ENCODE assay signal across 1 cellular context in the genomic region with DNA sequence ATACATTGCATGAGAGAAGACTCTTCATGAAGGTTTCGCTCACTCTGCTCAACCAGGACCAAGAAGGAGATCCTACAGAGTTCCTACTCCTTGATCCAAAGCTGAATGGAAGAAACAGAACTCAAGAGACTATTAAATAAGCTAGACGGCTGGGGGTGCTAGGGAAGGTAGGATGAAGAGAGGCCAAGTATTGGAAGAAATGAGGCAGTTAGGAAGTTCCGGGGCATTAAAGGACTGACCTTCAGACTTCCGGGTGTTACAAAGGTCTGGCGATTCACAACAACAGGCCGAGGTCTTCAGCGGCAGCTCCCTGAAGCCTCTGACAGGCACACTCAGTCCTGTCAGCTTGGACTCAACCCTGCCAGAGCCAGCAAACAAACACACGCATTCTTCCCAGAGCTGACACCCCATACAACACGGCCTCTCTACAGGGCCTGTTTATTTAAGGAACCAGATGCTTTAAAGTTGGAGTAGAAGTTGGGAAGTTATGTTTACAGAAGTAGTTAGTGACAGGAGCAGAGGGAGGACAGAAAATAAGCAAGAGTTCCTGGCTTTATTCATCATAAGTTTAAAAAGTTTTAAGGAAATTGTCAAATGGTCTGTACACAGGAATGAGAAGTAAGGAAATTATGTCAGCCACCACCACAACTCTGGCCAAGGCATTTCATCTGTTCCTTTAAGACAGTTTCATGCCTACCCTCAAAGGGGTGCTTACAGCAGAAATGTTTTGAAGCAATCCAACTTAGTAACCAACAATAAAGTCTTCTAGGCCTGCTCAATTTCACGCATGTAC.
TF ChIP-seq lines count a peak whose summit lies in the region.

No MANE protein-coding gene starts in this region.

TF ChIP-seq in HepG2, 621 proteins besides CTCF, POLR2A, EP300 and RAD21 (continued from another document and continues in another):
- TF ChIP-seq, protein P1, sequence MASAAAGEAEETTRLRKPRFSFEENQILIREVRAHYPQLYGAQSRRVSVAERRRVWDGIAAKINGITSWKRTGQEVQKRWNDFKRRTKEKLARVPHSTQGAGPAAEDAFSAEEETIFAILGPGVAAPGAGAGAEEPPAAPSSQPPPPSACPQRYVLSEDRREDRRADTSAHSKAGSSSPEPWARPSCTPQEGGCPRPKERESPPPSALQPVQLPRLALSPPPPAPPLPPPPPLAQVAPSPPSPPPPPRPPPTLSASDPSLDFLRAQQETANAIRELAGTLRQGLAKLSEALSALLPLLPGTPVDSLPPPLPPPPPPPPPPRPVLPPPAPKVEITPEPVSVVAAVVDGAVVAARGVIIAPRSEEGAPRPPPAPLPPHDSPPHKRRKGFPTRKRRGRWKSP (CRISPR knock-in tag; IDR thresholded peaks at IDR 0.05): peak; percentile 50; the same call in 1 of the 2 replicates
- TF ChIP-seq ZNF556 (CRISPR knock-in tag; IDR thresholded peaks at IDR 0.05; ENCODE audit: borderline replicate concordance): peak; percentile 68; the same call in 1 of the 2 replicates
- peak; percentile 92; the same call in 1 of the 2 replicates for TF ChIP-seq SOX5 (CRISPR knock-in tag; IDR thresholded peaks at IDR 0.05; ENCODE audit: borderline replicate concordance)
- TF ChIP-seq ZNF354B (CRISPR knock-in tag; IDR thresholded peaks at IDR 0.05): no peak
- TF ChIP-seq KDM1A (CRISPR knock-in tag; IDR thresholded peaks at IDR 0.05): no peak
- TF ChIP-seq ZNF747 (CRISPR knock-in tag; IDR thresholded peaks at IDR 0.05; ENCODE audit: borderline replicate concordance): peak; percentile 61; the same call in 1 of the 2 replicates
- TF ChIP-seq, protein P2, sequence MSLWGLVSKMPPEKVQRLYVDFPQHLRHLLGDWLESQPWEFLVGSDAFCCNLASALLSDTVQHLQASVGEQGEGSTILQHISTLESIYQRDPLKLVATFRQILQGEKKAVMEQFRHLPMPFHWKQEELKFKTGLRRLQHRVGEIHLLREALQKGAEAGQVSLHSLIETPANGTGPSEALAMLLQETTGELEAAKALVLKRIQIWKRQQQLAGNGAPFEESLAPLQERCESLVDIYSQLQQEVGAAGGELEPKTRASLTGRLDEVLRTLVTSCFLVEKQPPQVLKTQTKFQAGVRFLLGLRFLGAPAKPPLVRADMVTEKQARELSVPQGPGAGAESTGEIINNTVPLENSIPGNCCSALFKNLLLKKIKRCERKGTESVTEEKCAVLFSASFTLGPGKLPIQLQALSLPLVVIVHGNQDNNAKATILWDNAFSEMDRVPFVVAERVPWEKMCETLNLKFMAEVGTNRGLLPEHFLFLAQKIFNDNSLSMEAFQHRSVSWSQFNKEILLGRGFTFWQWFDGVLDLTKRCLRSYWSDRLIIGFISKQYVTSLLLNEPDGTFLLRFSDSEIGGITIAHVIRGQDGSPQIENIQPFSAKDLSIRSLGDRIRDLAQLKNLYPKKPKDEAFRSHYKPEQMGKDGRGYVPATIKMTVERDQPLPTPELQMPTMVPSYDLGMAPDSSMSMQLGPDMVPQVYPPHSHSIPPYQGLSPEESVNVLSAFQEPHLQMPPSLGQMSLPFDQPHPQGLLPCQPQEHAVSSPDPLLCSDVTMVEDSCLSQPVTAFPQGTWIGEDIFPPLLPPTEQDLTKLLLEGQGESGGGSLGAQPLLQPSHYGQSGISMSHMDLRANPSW (CRISPR knock-in tag; IDR thresholded peaks at IDR 0.05; ENCODE audit: borderline replicate concordance): peak; percentile 85; the same call in 1 of the 2 replicates
- TF ChIP-seq NRL (CRISPR knock-in tag; IDR thresholded peaks at IDR 0.05; ENCODE audit: borderline replicate concordance): no peak
- peak; percentile 97 for TF ChIP-seq NR2C2 (CRISPR knock-in tag; IDR thresholded peaks at IDR 0.05; ENCODE audit: borderline replicate concordance)
- 0 out of 2 replicates have a peak, but pooled peaks have one; percentile 20 for TF ChIP-seq SRF (IDR thresholded peaks at IDR 0.05; ENCODE audit: low read depth, low read length)
- TF ChIP-seq, protein P3, sequence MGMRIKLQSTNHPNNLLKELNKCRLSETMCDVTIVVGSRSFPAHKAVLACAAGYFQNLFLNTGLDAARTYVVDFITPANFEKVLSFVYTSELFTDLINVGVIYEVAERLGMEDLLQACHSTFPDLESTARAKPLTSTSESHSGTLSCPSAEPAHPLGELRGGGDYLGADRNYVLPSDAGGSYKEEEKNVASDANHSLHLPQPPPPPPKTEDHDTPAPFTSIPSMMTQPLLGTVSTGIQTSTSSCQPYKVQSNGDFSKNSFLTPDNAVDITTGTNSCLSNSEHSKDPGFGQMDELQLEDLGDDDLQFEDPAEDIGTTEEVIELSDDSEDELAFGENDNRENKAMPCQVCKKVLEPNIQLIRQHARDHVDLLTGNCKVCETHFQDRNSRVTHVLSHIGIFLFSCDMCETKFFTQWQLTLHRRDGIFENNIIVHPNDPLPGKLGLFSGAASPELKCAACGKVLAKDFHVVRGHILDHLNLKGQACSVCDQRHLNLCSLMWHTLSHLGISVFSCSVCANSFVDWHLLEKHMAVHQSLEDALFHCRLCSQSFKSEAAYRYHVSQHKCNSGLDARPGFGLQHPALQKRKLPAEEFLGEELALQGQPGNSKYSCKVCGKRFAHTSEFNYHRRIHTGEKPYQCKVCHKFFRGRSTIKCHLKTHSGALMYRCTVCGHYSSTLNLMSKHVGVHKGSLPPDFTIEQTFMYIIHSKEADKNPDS (CRISPR knock-in tag; IDR thresholded peaks at IDR 0.05): no peak
- no peak for TF ChIP-seq MTA3 (CRISPR knock-in tag; IDR thresholded peaks at IDR 0.05)
- TF ChIP-seq, protein P4, sequence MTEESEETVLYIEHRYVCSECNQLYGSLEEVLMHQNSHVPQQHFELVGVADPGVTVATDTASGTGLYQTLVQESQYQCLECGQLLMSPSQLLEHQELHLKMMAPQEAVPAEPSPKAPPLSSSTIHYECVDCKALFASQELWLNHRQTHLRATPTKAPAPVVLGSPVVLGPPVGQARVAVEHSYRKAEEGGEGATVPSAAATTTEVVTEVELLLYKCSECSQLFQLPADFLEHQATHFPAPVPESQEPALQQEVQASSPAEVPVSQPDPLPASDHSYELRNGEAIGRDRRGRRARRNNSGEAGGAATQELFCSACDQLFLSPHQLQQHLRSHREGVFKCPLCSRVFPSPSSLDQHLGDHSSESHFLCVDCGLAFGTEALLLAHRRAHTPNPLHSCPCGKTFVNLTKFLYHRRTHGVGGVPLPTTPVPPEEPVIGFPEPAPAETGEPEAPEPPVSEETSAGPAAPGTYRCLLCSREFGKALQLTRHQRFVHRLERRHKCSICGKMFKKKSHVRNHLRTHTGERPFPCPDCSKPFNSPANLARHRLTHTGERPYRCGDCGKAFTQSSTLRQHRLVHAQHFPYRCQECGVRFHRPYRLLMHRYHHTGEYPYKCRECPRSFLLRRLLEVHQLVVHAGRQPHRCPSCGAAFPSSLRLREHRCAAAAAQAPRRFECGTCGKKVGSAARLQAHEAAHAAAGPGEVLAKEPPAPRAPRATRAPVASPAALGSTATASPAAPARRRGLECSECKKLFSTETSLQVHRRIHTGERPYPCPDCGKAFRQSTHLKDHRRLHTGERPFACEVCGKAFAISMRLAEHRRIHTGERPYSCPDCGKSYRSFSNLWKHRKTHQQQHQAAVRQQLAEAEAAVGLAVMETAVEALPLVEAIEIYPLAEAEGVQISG (CRISPR knock-in tag; IDR thresholded peaks at IDR 0.05): peak; percentile 85
- 0 out of 2 replicates have a peak, but pooled peaks have one; percentile 59 for TF ChIP-seq HOXD1 (CRISPR knock-in tag; IDR thresholded peaks at IDR 0.05)
- TF ChIP-seq ZFX (CRISPR knock-in tag; IDR thresholded peaks at IDR 0.05; ENCODE audit: low read depth): peak; percentile 84; the same call in 1 of the 2 replicates
- TF ChIP-seq PAWR (CRISPR knock-in tag; IDR thresholded peaks at IDR 0.05; ENCODE audit: borderline replicate concordance): no peak
- TF ChIP-seq, protein P5, sequence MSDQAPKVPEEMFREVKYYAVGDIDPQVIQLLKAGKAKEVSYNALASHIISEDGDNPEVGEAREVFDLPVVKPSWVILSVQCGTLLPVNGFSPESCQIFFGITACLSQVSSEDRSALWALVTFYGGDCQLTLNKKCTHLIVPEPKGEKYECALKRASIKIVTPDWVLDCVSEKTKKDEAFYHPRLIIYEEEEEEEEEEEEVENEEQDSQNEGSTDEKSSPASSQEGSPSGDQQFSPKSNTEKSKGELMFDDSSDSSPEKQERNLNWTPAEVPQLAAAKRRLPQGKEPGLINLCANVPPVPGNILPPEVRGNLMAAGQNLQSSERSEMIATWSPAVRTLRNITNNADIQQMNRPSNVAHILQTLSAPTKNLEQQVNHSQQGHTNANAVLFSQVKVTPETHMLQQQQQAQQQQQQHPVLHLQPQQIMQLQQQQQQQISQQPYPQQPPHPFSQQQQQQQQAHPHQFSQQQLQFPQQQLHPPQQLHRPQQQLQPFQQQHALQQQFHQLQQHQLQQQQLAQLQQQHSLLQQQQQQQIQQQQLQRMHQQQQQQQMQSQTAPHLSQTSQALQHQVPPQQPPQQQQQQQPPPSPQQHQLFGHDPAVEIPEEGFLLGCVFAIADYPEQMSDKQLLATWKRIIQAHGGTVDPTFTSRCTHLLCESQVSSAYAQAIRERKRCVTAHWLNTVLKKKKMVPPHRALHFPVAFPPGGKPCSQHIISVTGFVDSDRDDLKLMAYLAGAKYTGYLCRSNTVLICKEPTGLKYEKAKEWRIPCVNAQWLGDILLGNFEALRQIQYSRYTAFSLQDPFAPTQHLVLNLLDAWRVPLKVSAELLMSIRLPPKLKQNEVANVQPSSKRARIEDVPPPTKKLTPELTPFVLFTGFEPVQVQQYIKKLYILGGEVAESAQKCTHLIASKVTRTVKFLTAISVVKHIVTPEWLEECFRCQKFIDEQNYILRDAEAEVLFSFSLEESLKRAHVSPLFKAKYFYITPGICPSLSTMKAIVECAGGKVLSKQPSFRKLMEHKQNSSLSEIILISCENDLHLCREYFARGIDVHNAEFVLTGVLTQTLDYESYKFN (CRISPR knock-in tag; conservative IDR thresholded peaks at IDR 0.05): peak; percentile 97
- TF ChIP-seq ZNF431 (CRISPR knock-in tag; IDR thresholded peaks at IDR 0.05; ENCODE audit: borderline replicate concordance, low read depth): no peak
- TF ChIP-seq ZNF138 (CRISPR knock-in tag; IDR thresholded peaks at IDR 0.05; ENCODE audit: low read depth): no peak
- TF ChIP-seq, protein P6, sequence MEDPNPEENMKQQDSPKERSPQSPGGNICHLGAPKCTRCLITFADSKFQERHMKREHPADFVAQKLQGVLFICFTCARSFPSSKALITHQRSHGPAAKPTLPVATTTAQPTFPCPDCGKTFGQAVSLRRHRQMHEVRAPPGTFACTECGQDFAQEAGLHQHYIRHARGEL (CRISPR knock-in tag; IDR thresholded peaks at IDR 0.05): no peak
- no peak for TF ChIP-seq HIVEP1 (CRISPR knock-in tag; IDR thresholded peaks at IDR 0.05)
- TF ChIP-seq RBM39 (IDR thresholded peaks at IDR 0.05; ENCODE audit: low read depth, low read length, poor library complexity, severe bottlenecking): no peak
- peak; percentile 78 for TF ChIP-seq IRF2 (CRISPR knock-in tag; IDR thresholded peaks at IDR 0.05)
- TF ChIP-seq ZNF670 (CRISPR knock-in tag; IDR thresholded peaks at IDR 0.05; ENCODE audit: borderline replicate concordance): peak; percentile 91
- TF ChIP-seq BRD4 (CRISPR knock-in tag; IDR thresholded peaks at IDR 0.05): no peak
- TF ChIP-seq, protein P7, sequence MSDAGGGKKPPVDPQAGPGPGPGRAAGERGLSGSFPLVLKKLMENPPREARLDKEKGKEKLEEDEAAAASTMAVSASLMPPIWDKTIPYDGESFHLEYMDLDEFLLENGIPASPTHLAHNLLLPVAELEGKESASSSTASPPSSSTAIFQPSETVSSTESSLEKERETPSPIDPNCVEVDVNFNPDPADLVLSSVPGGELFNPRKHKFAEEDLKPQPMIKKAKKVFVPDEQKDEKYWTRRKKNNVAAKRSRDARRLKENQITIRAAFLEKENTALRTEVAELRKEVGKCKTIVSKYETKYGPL (CRISPR knock-in tag; IDR thresholded peaks at IDR 0.05): no peak
- no peak for TF ChIP-seq KAT2B (IDR thresholded peaks at IDR 0.05; ENCODE audit: borderline replicate concordance, low read depth, low read length)
- TF ChIP-seq MEF2D (CRISPR knock-in tag; IDR thresholded peaks at IDR 0.05): peak; percentile 92
- peak; percentile 47; the same call in 1 of the 2 replicates for TF ChIP-seq TSC22D2 (CRISPR knock-in tag; IDR thresholded peaks at IDR 0.05; ENCODE audit: borderline replicate concordance)
- no peak for TF ChIP-seq ZNF329 (CRISPR knock-in tag; IDR thresholded peaks at IDR 0.05; ENCODE audit: low read depth)
- TF ChIP-seq SALL1 (CRISPR knock-in tag; IDR thresholded peaks at IDR 0.05): peak; percentile 99
- TF ChIP-seq NFIB (CRISPR knock-in tag; IDR thresholded peaks at IDR 0.05; ENCODE audit: borderline replicate concordance): no peak
- no peak for TF ChIP-seq NR3C1 (CRISPR knock-in tag; IDR thresholded peaks at IDR 0.05)
- 0 out of 2 replicates have a peak, but pooled peaks have one; percentile 19 for TF ChIP-seq ZNF143 (CRISPR knock-in tag; IDR thresholded peaks at IDR 0.05)
- no peak for TF ChIP-seq MED13 (CRISPR knock-in tag; IDR thresholded peaks at IDR 0.05)
- no peak for TF ChIP-seq ZNF678 (CRISPR knock-in tag; IDR thresholded peaks at IDR 0.05)
- TF ChIP-seq, protein P8, sequence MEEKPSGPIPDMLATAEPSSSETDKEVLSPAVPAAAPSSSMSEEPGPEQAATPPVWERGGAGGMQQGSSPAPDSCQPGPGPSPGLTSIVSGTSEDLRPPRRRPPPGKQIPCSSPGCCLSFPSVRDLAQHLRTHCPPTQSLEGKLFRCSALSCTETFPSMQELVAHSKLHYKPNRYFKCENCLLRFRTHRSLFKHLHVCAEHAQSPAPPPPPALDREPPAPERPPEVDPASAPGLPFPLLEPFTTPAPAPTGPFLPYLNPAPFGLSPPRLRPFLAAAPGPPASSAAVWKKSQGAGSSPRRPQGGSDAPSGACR (CRISPR knock-in tag; IDR thresholded peaks at IDR 0.05): 0 out of 2 replicates have a peak, but pooled peaks have one; percentile 58
- peak; percentile 44; the same call in 1 of the 2 replicates for TF ChIP-seq NFKB2 (CRISPR knock-in tag; IDR thresholded peaks at IDR 0.05; ENCODE audit: borderline replicate concordance)
- no peak for TF ChIP-seq REL (CRISPR knock-in tag; conservative IDR thresholded peaks at IDR 0.05)
- TF ChIP-seq, protein P9, sequence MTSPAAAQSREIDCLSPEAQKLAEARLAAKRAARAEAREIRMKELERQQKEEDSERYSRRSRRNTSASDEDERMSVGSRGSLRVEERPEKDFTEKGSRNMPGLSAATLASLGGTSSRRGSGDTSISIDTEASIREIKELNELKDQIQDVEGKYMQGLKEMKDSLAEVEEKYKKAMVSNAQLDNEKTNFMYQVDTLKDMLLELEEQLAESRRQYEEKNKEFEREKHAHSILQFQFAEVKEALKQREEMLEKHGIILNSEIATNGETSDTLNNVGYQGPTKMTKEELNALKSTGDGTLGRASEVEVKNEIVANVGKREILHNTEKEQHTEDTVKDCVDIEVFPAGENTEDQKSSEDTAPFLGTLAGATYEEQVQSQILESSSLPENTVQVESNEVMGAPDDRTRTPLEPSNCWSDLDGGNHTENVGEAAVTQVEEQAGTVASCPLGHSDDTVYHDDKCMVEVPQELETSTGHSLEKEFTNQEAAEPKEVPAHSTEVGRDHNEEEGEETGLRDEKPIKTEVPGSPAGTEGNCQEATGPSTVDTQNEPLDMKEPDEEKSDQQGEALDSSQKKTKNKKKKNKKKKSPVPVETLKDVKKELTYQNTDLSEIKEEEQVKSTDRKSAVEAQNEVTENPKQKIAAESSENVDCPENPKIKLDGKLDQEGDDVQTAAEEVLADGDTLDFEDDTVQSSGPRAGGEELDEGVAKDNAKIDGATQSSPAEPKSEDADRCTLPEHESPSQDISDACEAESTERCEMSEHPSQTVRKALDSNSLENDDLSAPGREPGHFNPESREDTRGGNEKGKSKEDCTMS (CRISPR knock-in tag; conservative IDR thresholded peaks at IDR 0.05): no peak
- TF ChIP-seq ZNF557 (CRISPR knock-in tag; IDR thresholded peaks at IDR 0.05): no peak; the same call in 1 of the 2 replicates
- TF ChIP-seq ZNF567 (CRISPR knock-in tag; IDR thresholded peaks at IDR 0.05; ENCODE audit: borderline replicate concordance): 0 out of 2 replicates have a peak, but pooled peaks have one; percentile 44
- no peak; the same call in none of the 2 replicates for TF ChIP-seq RBFOX2 (IDR thresholded peaks at IDR 0.05; ENCODE audit: low read depth, low read length)
- TF ChIP-seq CCDC6 (CRISPR knock-in tag; IDR thresholded peaks at IDR 0.05): peak; percentile 74; the same call in 1 of the 2 replicates
